ENCODE assay signal across 8 cellular contexts in the genomic region with DNA sequence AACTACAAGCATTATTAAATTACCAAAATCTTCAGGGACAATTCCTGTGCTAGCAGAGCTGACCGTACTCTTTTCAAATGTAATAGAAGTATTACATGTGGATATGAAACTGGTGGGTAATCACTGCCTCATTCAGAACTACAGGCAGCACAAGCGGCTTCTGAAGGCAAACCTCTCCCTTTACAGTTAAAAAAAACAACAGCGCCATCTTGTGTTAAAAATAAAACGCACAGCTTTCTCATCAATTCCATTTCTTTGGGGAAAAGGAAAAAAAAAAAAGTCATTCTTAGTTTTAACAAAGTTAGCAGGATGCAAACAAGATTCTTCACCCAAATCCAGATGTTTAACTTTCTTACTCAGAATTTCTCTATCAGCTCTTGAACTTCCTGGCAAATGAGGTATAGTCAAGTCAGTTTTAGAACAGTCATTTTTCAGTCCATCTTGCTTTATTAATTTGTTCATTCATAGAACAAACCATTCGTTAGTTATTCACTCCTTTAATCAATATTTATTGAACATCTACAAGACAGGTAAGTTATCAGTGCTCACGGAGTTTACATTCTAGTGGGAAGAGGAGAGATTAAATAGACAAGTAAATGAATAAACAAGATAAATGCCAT.
DNase-seq lines count a peak whose midpoint lies in the region; ATAC-seq and TF ChIP-seq lines count a peak whose summit lies in the region.

No MANE protein-coding gene starts in this region.

- H3K4me1 Mint-ChIP-seq in mesothelial cell of epicardium = peaks cover 46% of the 10 kb centered on the region
- no peaks in the 10 kb centered on the region for H3K4me1 Mint-ChIP-seq in activated naive CD4-positive, alpha-beta T cell treated with anti-CD3 and anti-CD28 coated beads, Interleukin-2, amount 10 ng/mL, durations not matched to agents 7 days and 5 days

- no peaks in the 10 kb centered on the region for H3K36me3 Mint-ChIP-seq in mesothelial cell of epicardium
- H3K36me3 Mint-ChIP-seq in activated naive CD4-positive, alpha-beta T cell treated with anti-CD3 and anti-CD28 coated beads, Interleukin-2, amount 10 ng/mL, durations not matched to agents 7 days and 5 days = no peaks in the 10 kb centered on the region

- peak; percentile 64 for ATAC-seq in GM19328 (IDR thresholded peaks at IDR 0.05; ENCODE audit: unreplicated experiment)

- DNase-seq in DMS114 treated with DMSO at 0.1 percent for 48 hours (lab: John Stamatoyannopoulos, UW; ENCODE audit: unreplicated experiment) (peak; percentile 99), HPDE6-E6E7 (ENCODE audit: extremely low spot score) (peak; percentile 3), NOMO-1 treated with DMSO at 0.1 percent for 48 hours (lab: John Stamatoyannopoulos, UW; ENCODE audit: unreplicated experiment) (peak; percentile 83), dermis microvascular lymphatic vessel endothelial cell (ENCODE audit: low read depth in 2 of 2) (peak; percentile 30 to 49), mesothelial cell of epicardium (ENCODE audit: low spot score in 2 of 2, unreplicated experiment in 2 of 2) (no peak)
- no peak for DNase-seq in activated naive CD4-positive, alpha-beta T cell treated with anti-CD3 and anti-CD28 coated beads, Interleukin-2, amount 10 ng/mL, durations not matched to agents 7 days and 5 days
- no peak for DNase-seq in stimulated activated CD4-positive, alpha-beta T cell treated with anti-CD3 and anti-CD28 coated beads, Interleukin-4, amount 100 ng/mL, for 1 hour

- CTCF ChIA-PET in activated naive CD4-positive, alpha-beta T cell treated with anti-CD3 and anti-CD28 coated beads, Interleukin-2, amount 10 ng/mL, durations not matched to agents 7 days and 5 days (lab: Charles Lee) = interaction anchor here (0.6 to 1.6 kb wide), 4 partner anchors 15 to 572 kb away, joined by 3 to 5 read pairs (median 4); no protein-coding TSS in a partner anchor

- no peak overlapping the region for H3K27ac Mint-ChIP-seq in mesothelial cell of epicardium
- H3K27ac Mint-ChIP-seq in activated naive CD4-positive, alpha-beta T cell treated with anti-CD3 and anti-CD28 coated beads, Interleukin-2, amount 10 ng/mL, durations not matched to agents 7 days and 5 days = no peak overlapping the region

- H3K9me3 Mint-ChIP-seq in mesothelial cell of epicardium = no peaks in the 10 kb centered on the region
- H3K9me3 Mint-ChIP-seq in activated naive CD4-positive, alpha-beta T cell treated with anti-CD3 and anti-CD28 coated beads, Interleukin-2, amount 10 ng/mL, durations not matched to agents 7 days and 5 days = no peaks in the 10 kb centered on the region

- peak; percentile 88 for TF ChIP-seq CTCF in mesothelial cell of epicardium (IDR thresholded peaks at IDR 0.05; ENCODE audit: unreplicated experiment)

- H3K4me3 Mint-ChIP-seq in mesothelial cell of epicardium = no peak overlapping the region
- H3K4me3 Mint-ChIP-seq in activated naive CD4-positive, alpha-beta T cell treated with anti-CD3 and anti-CD28 coated beads, Interleukin-2, amount 10 ng/mL, durations not matched to agents 7 days and 5 days = no peak overlapping the region

- H3K27me3 Mint-ChIP-seq in mesothelial cell of epicardium (ENCODE audit: low read depth) = no peaks in the 10 kb centered on the region
- H3K27me3 Mint-ChIP-seq in activated naive CD4-positive, alpha-beta T cell treated with anti-CD3 and anti-CD28 coated beads, Interleukin-2, amount 10 ng/mL, durations not matched to agents 7 days and 5 days = peaks cover 3% of the 10 kb centered on the region

Comparison
In these comparisons a context has a peak if more than half of its experiments do, and no peak if none do; other contexts are left out.
1. DNase-seq: peak in DMS114 treated with DMSO at 0.1 percent for 48 hours (single experiment), HPDE6-E6E7 (single experiment), NOMO-1 treated with DMSO at 0.1 percent for 48 hours (single experiment) and dermis microvascular lymphatic vessel endothelial cell (2 of 2); none in mesothelial cell of epicardium (0 of 2), activated naive CD4-positive, alpha-beta T cell treated with anti-CD3 and anti-CD28 coated beads, Interleukin-2, amount 10 ng/mL, durations not matched to agents 7 days and 5 days (single experiment) and stimulated activated CD4-positive, alpha-beta T cell treated with anti-CD3 and anti-CD28 coated beads, Interleukin-4, amount 100 ng/mL, for 1 hour (single experiment).